ENCODE assay signal across 13 cellular contexts in the genomic region with DNA sequence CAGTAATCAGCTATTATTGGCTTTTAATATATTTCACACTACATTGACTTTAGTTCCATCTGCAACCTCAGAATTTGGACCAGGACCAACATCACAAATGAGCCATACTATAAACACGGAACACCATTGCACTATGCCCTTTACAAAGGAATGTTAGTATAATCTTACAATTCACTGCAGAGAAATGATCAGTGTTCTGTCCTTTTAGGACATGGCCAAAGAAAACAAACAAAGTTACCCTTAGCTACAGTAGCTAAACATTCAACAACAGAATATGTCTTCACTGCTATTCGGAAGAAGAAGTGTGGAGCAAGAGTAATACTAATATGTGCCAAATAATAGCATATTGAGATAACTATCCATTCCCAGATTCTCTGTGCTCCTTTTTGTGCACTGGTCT.
DNase-seq lines count a peak whose midpoint lies in the region; ATAC-seq and TF ChIP-seq lines count a peak whose summit lies in the region.
"Had no signal": no experiment of that assay in that cellular context is flagged by ENCODE, and none has a peak within 500 bp of the region (broad histone marks: within the 10 kb centered on the region; RNA-seq: fewer than 3 reads in every experiment).

No MANE protein-coding gene starts in this region.

- no peak for ATAC-seq in upper lobe of right lung

- no peak overlapping the region for H3K4me3 ChIP-seq in epithelial cell of proximal tubule (ENCODE audit: low read depth, low read length)
- no peak overlapping the region for H3K4me3 ChIP-seq in osteoblast (ENCODE audit: insufficient read depth, low read length)
- no peak overlapping the region for H3K4me3 ChIP-seq in upper lobe of right lung
- H3K4me3 ChIP-seq: adrenal gland, lung, thyroid gland had no signal

- no peak overlapping the region for H2AFZ ChIP-seq in osteoblast (ENCODE audit: low read length)

- H3K36me3 ChIP-seq in osteoblast (ENCODE audit: insufficient read depth, low read length) (no peaks in the 10 kb centered on the region), upper lobe of right lung (no peaks in the 10 kb centered on the region)
- H3K36me3 ChIP-seq: adrenal gland, thyroid gland had no signal

- H3K4me2 ChIP-seq in osteoblast (ENCODE audit: insufficient read depth, low read length), result peak overlapping the region; percentile 3

- no peak for TF ChIP-seq CTCF in RWPE1 (conservative IDR thresholded peaks at IDR 0.05; ENCODE audit: low read depth)
- no peak for TF ChIP-seq CTCF in epithelial cell of proximal tubule (conservative IDR thresholded peaks at IDR 0.05; ENCODE audit: low read depth, low read length)
- TF ChIP-seq CTCF in osteoblast (IDR thresholded peaks at IDR 0.05; ENCODE audit: extremely low read depth, low read depth, low read length), result no peak
- TF ChIP-seq CTCF in upper lobe of right lung (IDR thresholded peaks at IDR 0.05), result no peak

- H3K27me3 ChIP-seq in osteoblast (ENCODE audit: insufficient read depth, low read length) (no peaks in the 10 kb centered on the region), upper lobe of right lung (no peaks in the 10 kb centered on the region)
- H3K27me3 ChIP-seq: adrenal gland, thyroid gland had no signal

- H3K4me1 ChIP-seq in osteoblast (ENCODE audit: insufficient read depth, low read length) (peaks cover 40% of the 10 kb centered on the region), upper lobe of right lung (no peaks in the 10 kb centered on the region)
- H3K4me1 ChIP-seq: adrenal gland had no signal

- no peaks in the 10 kb centered on the region for H3K9me3 ChIP-seq in osteoblast (ENCODE audit: low read depth, low read length)
- H3K9me3 ChIP-seq in upper lobe of right lung, result no peaks in the 10 kb centered on the region
- H3K9me3 ChIP-seq: adrenal gland, Caco-2, thyroid gland had no signal

- DNase-seq in EH (ENCODE audit: low read depth) (peak; percentile 99), RWPE1 (ENCODE audit: low spot score) (peak; percentile 8), epithelial cell of proximal tubule (ENCODE audit: low read depth) (peak; percentile 36), osteoblast (ENCODE audit: insufficient read length, low spot score, missing footprints) (peak; percentile 29), epidermal melanocyte (ENCODE audit: insufficient read length, low spot score) (no peak), upper lobe of right lung (no peak), amygdala (lab: John Stamatoyannopoulos, UW) (no peak)
- DNase-seq in activated naive CD4-positive, alpha-beta T cell treated with anti-CD3 and anti-CD28 coated beads, Interleukin-2, amount 50 U/mL, for 16 hours, result no peak
- DNase-seq: adrenal gland, Caco-2, NCI-H1694 treated with DMSO at 0.1 percent for 48 hours, thyroid gland had no signal

- CTCF ChIA-PET in RWPE1 (lab: Yijun Ruan, JAX), result no interaction called here

- no peaks in the 10 kb centered on the region for H3K79me2 ChIP-seq in osteoblast (ENCODE audit: insufficient read depth, low read length)

- intact Hi-C loops in upper lobe of right lung (cut with DNase I), result no loop called here

- POLR2A ChIA-PET in RWPE1 (lab: Yijun Ruan, JAX; ENCODE audit: low non-redundant PET), result no interaction called here

- H3K27ac ChIP-seq in RWPE1 (no peak overlapping the region), osteoblast (ENCODE audit: low read depth, low read length) (peak overlapping the region; percentile 79), upper lobe of right lung (no peak overlapping the region)
- H3K27ac ChIP-seq: adrenal gland, thyroid gland had no signal

- H4K20me1 ChIP-seq in osteoblast (ENCODE audit: insufficient read depth, low read length), result no peaks in the 10 kb centered on the region

Comparison
In these comparisons a context has a peak if more than half of its experiments do, and no peak if none do; other contexts are left out.
1. DNase-seq: peak in EH (single experiment), RWPE1 (single experiment), epithelial cell of proximal tubule (single experiment) and osteoblast (single experiment); none in epidermal melanocyte (single experiment), upper lobe of right lung (single experiment), amygdala (0 of 56) and activated naive CD4-positive, alpha-beta T cell treated with anti-CD3 and anti-CD28 coated beads, Interleukin-2, amount 50 U/mL, for 16 hours (single experiment).